In genomic region chr13:83753912-83754624, GRCh38 we compare ENCODE assay signal across 30 cellular contexts.
A peak's percentile ranks its signal among the peaks of the same experiment; 100 is the strongest.
DNase-seq lines count a peak whose midpoint lies in the region; ATAC-seq, FAIRE-seq and TF ChIP-seq lines count a peak whose summit lies in the region.
"Had no signal": no experiment of that assay in that cellular context is flagged by ENCODE, and none has a peak within 500 bp of the region (broad histone marks: within the 10 kb centered on the region; RNA-seq: fewer than 3 reads in every experiment).

No MANE protein-coding gene starts in this region.

- H3K27ac ChIP-seq in foreskin keratinocyte (no peak overlapping the region), SJCRH30 (no peak overlapping the region)
- H3K27ac ChIP-seq: RWPE1, uterus had no signal

- peaks cover 12% of the 10 kb centered on the region for H3K4me1 ChIP-seq in foreskin keratinocyte
- H3K4me1 ChIP-seq in SJCRH30, result peaks cover 11% of the 10 kb centered on the region
- H3K4me1 ChIP-seq: uterus had no signal

- TF ChIP-seq CTCF in foreskin keratinocyte (conservative IDR thresholded peaks at IDR 0.05), result no peak

- no peak overlapping the region for H3K4me3 Mint-ChIP-seq in stimulated activated memory B cell treated with anti-CD40 and anti-IgM and Interleukin-4, amounts not matched to agents 10 μg/mL and 1 μg/mL and 100 μg/mL, for 72 hours
- H3K4me3 Mint-ChIP-seq: activated CD8-positive, alpha-beta T cell treated with anti-CD3 and anti-CD28 coated beads for 36 hours; activated naive CD4-positive, alpha-beta T cell treated with anti-CD3 and anti-CD28 coated beads, Interleukin-2, amount 50 U/mL, for 24 hours; dendritic cell treated with granulocyte-macrophage colony-stimulating factor and Interleukin-4, amounts not matched to agents 40 ng/mL and 50 ng/mL, for 4 days; mesothelial cell of epicardium; naive thymus-derived CD4-positive, alpha-beta T cell; T-helper 1 cell treated with Interleukin-12 subunit alpha and Interleukin-12 subunit beta and Interleukin-4 antibody, amounts not matched to agents 30 μg/mL and 1 μg/mL, for 36 hours had no signal

- no peaks in the 10 kb centered on the region for H3K4me1 Mint-ChIP-seq in stimulated activated memory B cell treated with anti-CD40 and anti-IgM and Interleukin-4, amounts not matched to agents 10 μg/mL and 1 μg/mL and 100 μg/mL, for 72 hours
- H3K4me1 Mint-ChIP-seq: activated naive CD4-positive, alpha-beta T cell treated with anti-CD3 and anti-CD28 coated beads, Interleukin-2, amount 50 U/mL, for 24 hours; naive thymus-derived CD4-positive, alpha-beta T cell had no signal

- no peaks in the 10 kb centered on the region for H3K36me3 ChIP-seq in SJCRH30
- H3K36me3 ChIP-seq: uterus had no signal

- H3K4me3 ChIP-seq in SJCRH30, result no peak overlapping the region
- H3K4me3 ChIP-seq: uterus had no signal

- peaks cover 5% of the 10 kb centered on the region; the same call in 1 of the 2 replicates for H3K9me3 ChIP-seq in SJCRH30 (replicated peaks)
- H3K9me3 ChIP-seq: SK-N-SH, uterus had no signal

- no peaks in the 10 kb centered on the region for H3K36me3 Mint-ChIP-seq in stimulated activated memory B cell treated with anti-CD40 and anti-IgM and Interleukin-4, amounts not matched to agents 10 μg/mL and 1 μg/mL and 100 μg/mL, for 72 hours
- H3K36me3 Mint-ChIP-seq: activated naive CD4-positive, alpha-beta T cell treated with anti-CD3 and anti-CD28 coated beads, Interleukin-2, amount 50 U/mL, for 24 hours had no signal

- DNase-seq in A172 (ENCODE audit: low spot score) (peak; percentile 14), HTR-8/SVneo (ENCODE audit: insufficient read length, low spot score) (no peak), UCSD-AML1 (lab: John Stamatoyannopoulos, UW; ENCODE audit: unreplicated experiment) (peak; percentile 3), foreskin keratinocyte (peak; percentile 39 to 42), SJCRH30 (no peak)
- DNase-seq: 8988T; activated CD8-positive, alpha-beta T cell treated with anti-CD3 and anti-CD28 coated beads for 36 hours; AML-193; anterior cingulate cortex; caudate nucleus; left ventricle myocardium superior; naive thymus-derived CD4-positive, alpha-beta T cell; NCI-H1105; NCI-H2029; NCI-H345; NCI-H82; occipital lobe; SK-N-SH; stimulated activated naive CD8-positive, alpha-beta T cell treated with anti-CD3 and anti-CD28 coated beads, Interleukin-15, Interleukin-2, amounts not matched to agents 100 U/mL and 50 U/mL, for 24 hours; uterus had no signal

- H3K27me3 Mint-ChIP-seq in stimulated activated memory B cell treated with anti-CD40 and anti-IgM and Interleukin-4, amounts not matched to agents 10 μg/mL and 1 μg/mL and 100 μg/mL, for 72 hours, result no peaks in the 10 kb centered on the region
- H3K27me3 Mint-ChIP-seq: activated CD8-positive, alpha-beta T cell treated with anti-CD3 and anti-CD28 coated beads for 36 hours; activated naive CD4-positive, alpha-beta T cell treated with anti-CD3 and anti-CD28 coated beads, Interleukin-2, amount 50 U/mL, for 24 hours; dendritic cell treated with granulocyte-macrophage colony-stimulating factor and Interleukin-4, amounts not matched to agents 40 ng/mL and 50 ng/mL, for 4 days; naive thymus-derived CD4-positive, alpha-beta T cell had no signal

- H3K27ac Mint-ChIP-seq in stimulated activated memory B cell treated with anti-CD40 and anti-IgM and Interleukin-4, amounts not matched to agents 10 μg/mL and 1 μg/mL and 100 μg/mL, for 72 hours, result no peak overlapping the region
- H3K27ac Mint-ChIP-seq: activated CD8-positive, alpha-beta T cell treated with anti-CD3 and anti-CD28 coated beads for 36 hours; activated naive CD4-positive, alpha-beta T cell treated with anti-CD3 and anti-CD28 coated beads, Interleukin-2, amount 50 U/mL, for 24 hours; activated T-helper 2 cell treated with anti-CD3 and anti-CD28 coated beads, Interferon-gamma antibody, Interleukin-2, Interleukin-4, amounts not matched to agents 10 μg/mL and 5 μg/mL and 100 μg/mL, durations not matched to agents 14 hours and 24 hours and 36 hours; dendritic cell treated with granulocyte-macrophage colony-stimulating factor and Interleukin-4, amounts not matched to agents 40 ng/mL and 50 ng/mL, for 4 days; mesothelial cell of epicardium; naive thymus-derived CD4-positive, alpha-beta T cell; T-helper 1 cell treated with Interleukin-12 subunit alpha and Interleukin-12 subunit beta and Interleukin-4 antibody, amounts not matched to agents 30 μg/mL and 1 μg/mL, for 36 hours had no signal

- peak; percentile 20 for FAIRE-seq in HTR-8/SVneo (lab: Jason Lieb, UNC)
- FAIRE-seq: islet of Langerhans had no signal

- no peaks in the 10 kb centered on the region for H3K27me3 ChIP-seq in foreskin keratinocyte
- no peaks in the 10 kb centered on the region for H3K27me3 ChIP-seq in SJCRH30
- H3K27me3 ChIP-seq: uterus had no signal

- no peak for ATAC-seq in foreskin keratinocyte
- ATAC-seq in HG02938 (IDR thresholded peaks at IDR 0.05; ENCODE audit: unreplicated experiment), result no peak
- ATAC-seq in HG02870 (IDR thresholded peaks at IDR 0.05; ENCODE audit: unreplicated experiment), result no peak
- ATAC-seq in stimulated activated memory B cell treated with anti-CD40 and anti-IgM and Interleukin-4, amounts not matched to agents 10 μg/mL and 1 μg/mL and 100 μg/mL, for 72 hours, result no peak
- ATAC-seq: activated CD8-positive, alpha-beta T cell treated with anti-CD3 and anti-CD28 coated beads for 36 hours; left ventricle myocardium superior; naive thymus-derived CD4-positive, alpha-beta T cell; stimulated activated naive CD8-positive, alpha-beta T cell treated with anti-CD3 and anti-CD28 coated beads, Interleukin-15, Interleukin-2, amounts not matched to agents 100 U/mL and 50 U/mL, for 24 hours had no signal

- H3K9me3 Mint-ChIP-seq in stimulated activated memory B cell treated with anti-CD40 and anti-IgM and Interleukin-4, amounts not matched to agents 10 μg/mL and 1 μg/mL and 100 μg/mL, for 72 hours, result peaks cover 17% of the 10 kb centered on the region

Comparison
In these comparisons a context has a peak if more than half of its experiments do, and no peak if none do; other contexts are left out.
1. DNase-seq: peak in A172 (single experiment), UCSD-AML1 (single experiment) and foreskin keratinocyte (2 of 2); none in HTR-8/SVneo (single experiment) and SJCRH30 (0 of 2).